In the genomic region with DNA sequence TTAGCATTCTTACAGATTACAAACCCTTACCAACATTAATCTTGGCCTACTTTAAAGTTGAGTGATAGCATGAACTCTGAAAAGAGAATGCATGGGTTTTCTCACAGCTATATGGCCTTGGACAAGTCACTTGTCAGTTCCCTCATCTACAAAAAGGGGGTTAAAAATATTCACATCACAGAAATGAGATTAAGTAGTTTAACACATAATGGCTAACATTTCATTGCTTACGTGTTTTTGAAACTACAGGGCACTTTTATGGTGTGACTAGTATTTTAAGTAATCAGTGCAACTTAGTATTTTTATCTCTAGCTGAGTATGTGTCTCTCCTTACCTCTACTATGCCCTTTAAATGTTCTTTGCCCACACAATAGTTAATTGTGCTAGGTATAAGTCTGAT, we compare ENCODE assay signal across 2 cellular contexts.
TF ChIP-seq lines count a peak whose summit lies in the region.

No MANE protein-coding gene starts in this region.

TF ChIP-seq in A549, 52 proteins besides CTCF, POLR2A, EP300 and RAD21 (continued from another document):
- TF ChIP-seq KDM1A (IDR thresholded peaks at IDR 0.05; ENCODE audit: low read depth) = no peak

TF ChIP-seq in HEK293, 187 proteins besides CTCF, POLR2A, EP300 and RAD21:
- TF ChIP-seq ZBTB11 (tag by site-specific recombination; conservative IDR thresholded peaks at IDR 0.05; ENCODE audit: low read depth) (no peak), PRDM1 (tag by site-specific recombination; IDR thresholded peaks at IDR 0.05) (no peak), ZNF311 (tag by site-specific recombination; IDR thresholded peaks at IDR 0.05; ENCODE audit: borderline replicate concordance) (no peak), ZNF747 (tag by site-specific recombination; IDR thresholded peaks at IDR 0.05) (no peak), ZNF621 (tag by site-specific recombination; IDR thresholded peaks at IDR 0.05) (no peak), PRDM6 (tag by site-specific recombination; IDR thresholded peaks at IDR 0.05) (peak; percentile 52; the same call in 1 of the 2 replicates), ZNF138 (tag by site-specific recombination; IDR thresholded peaks at IDR 0.05; ENCODE audit: borderline replicate concordance) (no peak)
